Comparison of ENCODE assay signal across 8 cellular contexts in genomic region chr13:31236211-31236786, GRCh38. TPM values are rescaled to one million over a fixed set of nuclear protein-coding genes. Genes with fewer than 3 reads are reported as not detected.
A peak's percentile ranks its signal among the peaks of the same experiment; 100 is the strongest.
DNase-seq lines count a peak whose midpoint lies in the region; ATAC-seq and FAIRE-seq lines count a peak whose summit lies in the region.

No MANE protein-coding gene starts in this region.

- in situ Hi-C loops in G401 (cut with HindIII; ENCODE audit: low sequenced_read_pairs), result no loop called here

- no peak overlapping the region for H3K27ac ChIP-seq in small intestine (ENCODE audit: low read depth in 1 of 2, low read length in 1 of 2)

- H3K27me3 ChIP-seq in small intestine (ENCODE audit: control insufficient read depth in 2 of 2, insufficient read depth in 2 of 2, low read length in 2 of 2), result no peaks in the 10 kb centered on the region

- no peaks in the 10 kb centered on the region for H3K4me1 ChIP-seq in small intestine (ENCODE audit: control insufficient read depth in 2 of 2, insufficient read depth in 1 of 2, low read depth in 1 of 2, low read length in 1 of 2)

- peak; percentile 41 for FAIRE-seq in TTC549 (lab: Jason Lieb, UNC)
- no peak for FAIRE-seq in small intestine (lab: Jason Lieb, UNC)

- peaks cover 2% of the 10 kb centered on the region in 2 donors for H3K36me3 ChIP-seq in small intestine (ENCODE audit: control insufficient read depth in 2 of 2, insufficient read depth in 2 of 2, low read length in 2 of 2)

- DNase-seq in G401 (ENCODE audit: low spot score), result peak; percentile 15
- DNase-seq in M059J (ENCODE audit: low read depth), result peak; percentile 29
- peak; percentile 30 for DNase-seq in glomerular visceral epithelial cell (ENCODE audit: extremely low spot score)
- peak; percentile 25 for DNase-seq in small intestine
- no peak for DNase-seq in activated CD4-positive, alpha-beta T cell treated with anti-CD3 and anti-CD28 coated beads, Interleukin-2, amount 50 U/mL, for 48 hours

- 20 to 49% (median 23%) methylated on average over 3 of the region's 3 CpGs for WGBS in small intestine, 3 donors

- no peak for ATAC-seq in HG03196 (IDR thresholded peaks at IDR 0.05; ENCODE audit: unreplicated experiment)
- no peak for ATAC-seq in GM19397 (IDR thresholded peaks at IDR 0.05; ENCODE audit: unreplicated experiment)

- H3K9me3 ChIP-seq in small intestine (ENCODE audit: control insufficient read depth, low read depth), result no peaks in the 10 kb centered on the region

- no peak overlapping the region for H3K4me3 ChIP-seq in small intestine (ENCODE audit: low read depth in 1 of 2, low read length in 2 of 2)

RNA-seq across cellular contexts. Expression of gene B3GLCT, which starts 36.5 kb away (rescaled TPM):
- total RNA-seq in G401 (2014; rRNA removed; shearing (Covaris generic)), result 10.0 and 10.9 TPM in 2 replicates
- total RNA-seq in M059J (2014; rRNA removed; shearing (Covaris generic)), result 22.1 and 23.2 TPM in 2 replicates
- 1 to 10 TPM; 1.6 to 2.1 (median 1.6) TPM for polyA plus RNA-seq in small intestine

Comparison
In these comparisons a context has a peak if more than half of its experiments do, and no peak if none do; other contexts are left out.
1. DNase-seq: peak in G401 (single experiment), M059J (single experiment), glomerular visceral epithelial cell (single experiment) and small intestine (single experiment); none in activated CD4-positive, alpha-beta T cell treated with anti-CD3 and anti-CD28 coated beads, Interleukin-2, amount 50 U/mL, for 48 hours (0 of 2).